In the genomic region with DNA sequence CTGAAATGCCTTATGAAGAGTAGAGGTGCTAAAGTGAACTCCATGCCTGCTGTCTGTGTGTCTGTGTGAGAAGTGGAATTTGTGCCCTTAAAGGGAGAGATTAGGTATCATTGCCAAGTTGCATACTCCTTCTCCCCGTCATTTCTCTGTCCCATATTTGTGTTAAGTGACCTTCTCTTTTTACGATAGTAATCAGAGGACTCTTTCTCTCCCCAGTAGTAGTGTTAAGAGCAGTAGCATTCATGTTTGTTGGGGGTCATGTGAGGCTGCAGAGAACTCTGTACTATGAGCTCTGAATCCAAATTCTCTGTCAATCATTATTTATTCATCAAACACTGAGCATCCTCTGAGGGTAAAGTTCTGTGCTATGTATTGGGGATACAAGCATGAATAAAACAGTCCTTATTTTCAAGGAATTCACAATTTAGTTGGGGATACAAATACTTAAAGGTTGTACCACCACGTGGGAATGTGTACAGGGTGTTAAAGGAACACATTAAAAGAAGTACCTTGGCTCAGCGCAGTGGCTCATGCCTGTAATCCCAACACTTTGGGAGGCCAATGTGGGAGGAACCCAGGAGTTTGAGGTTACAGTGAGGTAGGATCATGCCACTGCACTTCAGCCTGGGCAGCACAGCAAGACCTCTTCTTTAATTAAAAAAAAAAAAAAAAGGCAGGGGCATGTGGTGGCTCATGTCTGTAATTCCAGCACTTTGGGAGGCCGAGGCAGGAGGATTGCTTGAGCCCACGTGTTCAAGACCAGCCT, we compare ENCODE assay signal across 1 cellular context.
TF ChIP-seq lines count a peak whose summit lies in the region.

No MANE protein-coding gene starts in this region.

TF ChIP-seq in GM12878, 131 proteins besides CTCF, POLR2A, EP300 and RAD21 (continued from another document):
- TF ChIP-seq, protein P1, sequence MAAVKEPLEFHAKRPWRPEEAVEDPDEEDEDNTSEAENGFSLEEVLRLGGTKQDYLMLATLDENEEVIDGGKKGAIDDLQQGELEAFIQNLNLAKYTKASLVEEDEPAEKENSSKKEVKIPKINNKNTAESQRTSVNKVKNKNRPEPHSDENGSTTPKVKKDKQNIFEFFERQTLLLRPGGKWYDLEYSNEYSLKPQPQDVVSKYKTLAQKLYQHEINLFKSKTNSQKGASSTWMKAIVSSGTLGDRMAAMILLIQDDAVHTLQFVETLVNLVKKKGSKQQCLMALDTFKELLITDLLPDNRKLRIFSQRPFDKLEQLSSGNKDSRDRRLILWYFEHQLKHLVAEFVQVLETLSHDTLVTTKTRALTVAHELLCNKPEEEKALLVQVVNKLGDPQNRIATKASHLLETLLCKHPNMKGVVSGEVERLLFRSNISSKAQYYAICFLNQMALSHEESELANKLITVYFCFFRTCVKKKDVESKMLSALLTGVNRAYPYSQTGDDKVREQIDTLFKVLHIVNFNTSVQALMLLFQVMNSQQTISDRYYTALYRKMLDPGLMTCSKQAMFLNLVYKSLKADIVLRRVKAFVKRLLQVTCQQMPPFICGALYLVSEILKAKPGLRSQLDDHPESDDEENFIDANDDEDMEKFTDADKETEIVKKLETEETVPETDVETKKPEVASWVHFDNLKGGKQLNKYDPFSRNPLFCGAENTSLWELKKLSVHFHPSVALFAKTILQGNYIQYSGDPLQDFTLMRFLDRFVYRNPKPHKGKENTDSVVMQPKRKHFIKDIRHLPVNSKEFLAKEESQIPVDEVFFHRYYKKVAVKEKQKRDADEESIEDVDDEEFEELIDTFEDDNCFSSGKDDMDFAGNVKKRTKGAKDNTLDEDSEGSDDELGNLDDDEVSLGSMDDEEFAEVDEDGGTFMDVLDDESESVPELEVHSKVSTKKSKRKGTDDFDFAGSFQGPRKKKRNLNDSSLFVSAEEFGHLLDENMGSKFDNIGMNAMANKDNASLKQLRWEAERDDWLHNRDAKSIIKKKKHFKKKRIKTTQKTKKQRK (IDR thresholded peaks at IDR 0.05; ENCODE audit: low read depth, low read length) = no peak
- no peak for TF ChIP-seq HCFC1 (IDR thresholded peaks at IDR 0.05; ENCODE audit: low read length)
- no peak for TF ChIP-seq ZNF274 (IDR thresholded peaks at IDR 0.05; ENCODE audit: insufficient read depth, insufficient read length)
- no peak for TF ChIP-seq RFX5 (IDR thresholded peaks at IDR 0.05; ENCODE audit: low read depth, low read length)
- TF ChIP-seq SMAD1 (IDR thresholded peaks at IDR 0.05; ENCODE audit: low read depth, partially characterized antibody) = no peak
- TF ChIP-seq E4F1 (IDR thresholded peaks at IDR 0.05; ENCODE audit: borderline replicate concordance, partially characterized antibody) = no peak
- TF ChIP-seq USF1 (IDR thresholded peaks at IDR 0.05; ENCODE audit: borderline replicate concordance, extremely low read length, insufficient read depth, low read depth, low read length) = no peak
TF ChIP-seq in GM12878: peak in this region for 0.
